9 cellular contexts compared by ENCODE assay signal in genomic region chr11:134013518-134013917, GRCh38. TPM values are rescaled to one million over a fixed set of nuclear protein-coding genes. Genes with fewer than 3 reads are reported as not detected.
"Had no signal": no experiment of that assay in that cellular context is flagged by ENCODE, and none has a peak within 500 bp of the region (broad histone marks: within the 10 kb centered on the region; RNA-seq: fewer than 3 reads in every experiment).

No MANE protein-coding gene starts in this region.

- H3K4me3 ChIP-seq: GM23248, GM23338, HAP-1 had no signal

- ATAC-seq: HCT116 had no signal

- H3K4me1 ChIP-seq: HAP-1 had no signal

- DNase-seq: GM23248, GOT3, H7, H9, HCEC 1CT, HFFc6 had no signal

- H3K36me3 ChIP-seq: HAP-1 had no signal

- H3K4me2 ChIP-seq: GM23338 had no signal

- H3K27ac ChIP-seq: GM23248 had no signal

- H2AFZ ChIP-seq: GM23248, GM23338 had no signal

- H3K9ac ChIP-seq: GM23248 had no signal

- H3K9me3 ChIP-seq: HAP-1 had no signal

RNA-seq across cellular contexts. Expression of gene IGSF9B, which starts 56.8 kb away (rescaled TPM):
- total RNA-seq: GM23248, HFFc6 had no signal
